ENCODE assay signal across 8 cellular contexts in the genomic region with DNA sequence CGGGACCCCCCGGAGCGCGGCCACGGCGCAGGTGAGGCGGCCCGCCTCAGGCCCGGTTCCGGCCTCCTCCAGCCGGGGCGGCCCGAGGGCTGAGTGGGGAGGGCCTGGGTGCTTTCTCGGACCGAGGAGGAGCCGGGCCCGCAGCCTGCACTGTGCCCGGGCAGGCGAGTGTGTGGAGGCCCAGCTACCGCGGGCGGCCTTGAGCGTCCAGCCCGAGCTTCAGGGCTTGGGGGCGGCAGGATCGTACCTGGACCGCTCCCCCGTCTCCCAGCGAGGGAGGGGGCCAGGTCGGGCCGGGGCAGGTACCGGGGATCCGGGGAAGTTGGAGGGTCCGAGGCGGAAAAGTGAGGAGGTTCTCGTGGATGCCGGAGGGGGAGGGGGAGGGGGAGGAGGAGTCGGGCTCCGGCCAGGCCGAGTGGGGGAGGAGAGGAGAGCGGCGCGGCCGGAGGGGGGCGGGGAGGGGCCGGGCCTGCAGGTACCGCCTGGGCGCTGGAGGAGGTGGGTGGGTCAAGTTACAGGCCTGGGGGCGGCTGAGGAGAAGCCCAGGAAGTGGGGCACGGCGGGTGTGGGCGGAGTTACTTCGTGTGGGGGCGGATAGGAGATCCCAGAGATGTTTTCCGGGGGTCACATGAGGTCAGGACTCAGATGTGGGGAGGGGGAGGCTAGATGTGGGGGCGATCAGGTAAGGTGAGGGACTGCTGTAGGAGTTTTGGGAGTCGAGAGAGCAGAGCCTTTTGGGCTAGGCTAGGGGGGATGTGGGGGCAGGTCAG. TPM values are rescaled to one million over a fixed set of nuclear protein-coding genes. Genes with fewer than 3 reads are reported as not detected.
DNase-seq lines count a peak whose midpoint lies in the region; ATAC-seq and TF ChIP-seq lines count a peak whose summit lies in the region.

No MANE protein-coding gene starts in this region.

- H3K27ac ChIP-seq in lung (ENCODE audit: low read depth in 1 of 2, low read length in 1 of 2) (peak overlapping the region; percentile 76), thyroid gland (peak overlapping the region in 2 of 3 donors; percentile 68 to 74)

- no peaks in the 10 kb centered on the region for H3K27me3 ChIP-seq in lung (ENCODE audit: control insufficient read depth, insufficient read depth)
- no peaks in the 10 kb centered on the region for H3K27me3 ChIP-seq in thyroid gland

- ATAC-seq in HG02973 (IDR thresholded peaks at IDR 0.05; ENCODE audit: unreplicated experiment) (peak; percentile 7), lung (ENCODE audit: insufficient read depth, low FRiP score) (no peak), HG02678 (IDR thresholded peaks at IDR 0.05; ENCODE audit: unreplicated experiment) (no peak)

- no peak for TF ChIP-seq POLR2A in thyroid gland (IDR thresholded peaks at IDR 0.05)

- peak overlapping the region; percentile 94 for H3K4me3 ChIP-seq in choroid plexus epithelial cell (ENCODE audit: low read depth, low read length)
- peak overlapping the region; percentile 97 for H3K4me3 ChIP-seq in lung
- H3K4me3 ChIP-seq in thyroid gland (replicated peaks in 1 of 3) = peak overlapping the region; percentile 70 to 97 (median 89)

- H3K9me3 ChIP-seq in lung (ENCODE audit: control insufficient read depth in 2 of 2, insufficient read depth in 1 of 2, low read length in 1 of 2) = no peaks in the 10 kb centered on the region
- H3K9me3 ChIP-seq in thyroid gland = no peaks in the 10 kb centered on the region

- H3K4me1 ChIP-seq in lung (ENCODE audit: control insufficient read depth in 2 of 2, insufficient read depth in 2 of 2, low read length in 2 of 2) = peaks cover 9 to 15% of the 10 kb centered on the region in 2 donors
- H3K4me1 ChIP-seq in thyroid gland = peaks cover 33% of the 10 kb centered on the region in 2 donors

- intact Hi-C loops in thyroid gland (cut with DNase I) = no loop called here

- DNase-seq in NCI-H2227 (lab: John Stamatoyannopoulos, UW; ENCODE audit: unreplicated experiment) (peak; percentile 41), NCI-H2227 treated with DMSO at 0.1 percent for 48 hours (lab: John Stamatoyannopoulos, UW) (no peak), RPMI8226 (peak; percentile 56), choroid plexus epithelial cell (ENCODE audit: low read depth) (peak; percentile 52), lung (ENCODE audit: low spot score) (peak; percentile 67), thyroid gland (peak; percentile 79 to 89)

- TF ChIP-seq CTCF in choroid plexus epithelial cell (conservative IDR thresholded peaks at IDR 0.05; ENCODE audit: low read depth, low read length) = no peak
- TF ChIP-seq CTCF in lung (IDR thresholded peaks at IDR 0.05; ENCODE audit: control extremely low read depth, extremely low read depth) = no peak
- TF ChIP-seq CTCF in thyroid gland (IDR thresholded peaks at IDR 0.05) = no peak

- WGBS in lung, 2 donors = 0 to 1% methylated on average over 42 to 57 of the region's 57 CpGs
- WGBS in thyroid gland, 2 donors = 2% methylated on average over 14 to 21 of the region's 57 CpGs

- H3K36me3 ChIP-seq in lung (ENCODE audit: control insufficient read depth in 2 of 2, insufficient read depth in 2 of 2, low read length in 2 of 2) = peaks cover 0 to 4% of the 10 kb centered on the region in 2 donors
- H3K36me3 ChIP-seq in thyroid gland = peaks cover 0 to under 1% of the 10 kb centered on the region in 2 donors

RNA-seq across cellular contexts. Expression of a gene that starts 0.5 kb away (rescaled TPM):
- 10 to 100 TPM; 18.4 to 94.8 TPM for total RNA-seq in lung
- polyA plus RNA-seq in lung = 10 to 100 TPM; 51.6 to 64.9 TPM
- 10 to 100 TPM; 16.9 to 67.7 (median 43.0) TPM for total RNA-seq in thyroid gland

RNA-seq across cellular contexts. Expression of a gene that starts 2.1 kb away (rescaled TPM):
- total RNA-seq in lung = 10 to 100 TPM; 14.4 to 41.4 TPM
- polyA plus RNA-seq in lung = 10 to 100 TPM; 46.1 to 48.2 TPM
- 10 to 100 TPM; 23.9 to 31.3 (median 29.1) TPM for total RNA-seq in thyroid gland

RNA-seq across cellular contexts. Expression of a gene that starts 16.0 kb away (rescaled TPM):
- total RNA-seq in lung = 10 to 100 TPM; 12.9 to 25.9 TPM
- polyA plus RNA-seq in lung = 10 to 100 TPM; 15.5 to 34.1 TPM
- 10 to 100 TPM in 1 of 4 donors, 1 to 10 TPM in 3; 4.2 to 10.9 (median 7.7) TPM for total RNA-seq in thyroid gland

RNA-seq across cellular contexts. Expression of a gene that starts 31.6 kb away (rescaled TPM):
- total RNA-seq in lung (10 to 100 TPM; 45.8 to 94.3 TPM), thyroid gland (10 to 100 TPM; 39.2 to 91.9 (median 56.5) TPM)
- polyA plus RNA-seq in lung = 100 to 1,000 TPM; 128 to 136 TPM

RNA-seq across cellular contexts. Expression of a gene that starts 31.6 kb away (rescaled TPM):
- 10 to 100 TPM; 29.8 to 93.5 TPM for total RNA-seq in lung
- 100 to 1,000 TPM in 1 of 2 donors, 10 to 100 TPM in 1; 92.5 to 242 TPM for polyA plus RNA-seq in lung
- 100 to 1,000 TPM in 1 of 4 donors, 10 to 100 TPM in 3; 55.0 to 139 (median 65.9) TPM for total RNA-seq in thyroid gland
